Comparison of ENCODE assay signal across 8 cellular contexts in the genomic region with DNA sequence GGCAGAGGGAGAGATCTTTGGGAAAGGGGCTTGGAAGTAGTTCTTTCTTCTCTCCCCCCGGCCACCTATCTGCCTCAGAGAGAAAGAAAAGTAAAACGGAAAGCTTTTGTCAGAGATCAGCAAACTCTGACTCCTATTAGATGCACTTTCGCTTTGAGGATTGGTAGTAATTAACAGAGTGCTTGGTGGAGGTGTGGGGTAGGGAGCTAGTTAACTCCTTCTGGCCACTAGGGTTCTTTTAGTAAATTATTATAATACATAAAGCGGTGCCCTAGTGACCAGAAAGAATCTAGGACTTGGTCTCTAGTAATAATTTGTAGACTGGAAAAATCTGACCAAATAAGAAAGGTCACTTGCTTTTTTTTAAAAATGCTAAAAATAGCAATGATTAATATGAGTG. TPM values are rescaled to one million over a fixed set of nuclear protein-coding genes. Genes with fewer than 3 reads are reported as not detected.
DNase-seq lines count a peak whose midpoint lies in the region; ATAC-seq and TF ChIP-seq lines count a peak whose summit lies in the region.

No MANE protein-coding gene starts in this region.

- H3K27ac ChIP-seq in spleen, result peak overlapping the region; percentile 45 to 86 (median 78)

- H3K4me1 ChIP-seq in Loucy (ENCODE audit: insufficient read depth, low read length, poor library complexity, severe bottlenecking), result peaks cover 19% of the 10 kb centered on the region
- H3K4me1 ChIP-seq in spleen, result peaks cover 6 to 50% (median 37%) of the 10 kb centered on the region in 6 donors

- H3K4me3 ChIP-seq in BJ (ENCODE audit: low read depth, low read length) (peak overlapping the region; percentile 19), Loucy (ENCODE audit: low read length, poor library complexity, severe bottlenecking) (peak overlapping the region; percentile 41), fibroblast of mammary gland (ENCODE audit: control insufficient read depth, low read depth, low read length) (peak overlapping the region; percentile 10), spleen (peak overlapping the region in 4 of 8 donors; percentile 9 to 53 (median 20))

- WGBS in spleen, 5 donors, result 7 to 56% (median 23%) methylated on average over 4 of the region's 4 CpGs

- no peaks in the 10 kb centered on the region for H4K20me1 ChIP-seq in Loucy (ENCODE audit: insufficient read depth, low read length, poor library complexity, severe bottlenecking)

- H3K27me3 ChIP-seq in BJ (ENCODE audit: control insufficient read depth, insufficient read depth, low read length) (no peaks in the 10 kb centered on the region; the same call in 1 of the 2 replicates), Loucy (ENCODE audit: insufficient read depth, low read length, poor library complexity, severe bottlenecking) (no peaks in the 10 kb centered on the region), spleen (replicated peaks in 1 of 7) (no peaks in the 10 kb centered on the region)

- no peaks in the 10 kb centered on the region for H3K79me2 ChIP-seq in Loucy (ENCODE audit: insufficient read depth, low read length)

- peak overlapping the region; percentile 9 for H3K9ac ChIP-seq in Loucy (ENCODE audit: low read depth, low read length, poor library complexity, severe bottlenecking)

- H2AFZ ChIP-seq in Loucy (ENCODE audit: low read length), result peak overlapping the region; percentile 72

- no peak for DNase-seq in BJ (ENCODE audit: low read depth)
- peak; percentile 10 for DNase-seq in fibroblast of mammary gland (ENCODE audit: low read depth)
- DNase-seq in spleen, result no peak
- DNase-seq in AG08396 (ENCODE audit: low spot score), result no peak
- DNase-seq in globus pallidus (ENCODE audit: low spot score), result no peak
- no peak for DNase-seq in midbrain (lab: John Stamatoyannopoulos, UW)

- TF ChIP-seq CTCF in BJ (IDR thresholded peaks at IDR 0.05; ENCODE audit: insufficient read depth, low read depth, low read length) (no peak), Loucy (conservative IDR thresholded peaks at IDR 0.05; ENCODE audit: low read length) (no peak), fibroblast of mammary gland (conservative IDR thresholded peaks at IDR 0.05; ENCODE audit: control insufficient read depth, insufficient read depth, low read depth, low read length) (no peak), spleen (IDR thresholded peaks at IDR 0.05 in 8 of 11, conservative IDR thresholded peaks at IDR 0.05 in 3 of 11) (peak in 3 of 11 experiments; percentile 10 to 24 (median 20))

- peak; percentile 95 for ATAC-seq in GM19351 (IDR thresholded peaks at IDR 0.05; ENCODE audit: unreplicated experiment)

- intact Hi-C loops in spleen (cut with DNase I; ENCODE audit: low total_unique reads), result no loop called here

- no peak for TF ChIP-seq POLR2A in spleen (IDR thresholded peaks at IDR 0.05)

- peak overlapping the region; percentile 53 for H3K4me2 ChIP-seq in Loucy (ENCODE audit: low read depth, low read length, poor library complexity, severe bottlenecking)

- POLR2A ChIA-PET in BJ (lab: Charles Lee), result interaction anchor here (0.6 kb wide), 1 partner anchor 111 kb away, joined by 3 read pairs; no protein-coding TSS in a partner anchor

- H3K9me2 ChIP-seq in Loucy (replicated peaks; ENCODE audit: low read depth, low read length), result no peaks in the 10 kb centered on the region

- H3K36me3 ChIP-seq in BJ (ENCODE audit: control insufficient read depth, insufficient read depth, low read length) (no peaks in the 10 kb centered on the region), Loucy (ENCODE audit: insufficient read depth, low read length) (no peaks in the 10 kb centered on the region), spleen (no peaks in the 10 kb centered on the region)

- H3F3A ChIP-seq in Loucy (ENCODE audit: low read depth), result no peaks in the 10 kb centered on the region

- H3K9me3 ChIP-seq in Loucy (ENCODE audit: insufficient read depth, low read depth, low read length) (no peaks in the 10 kb centered on the region), spleen (no peaks in the 10 kb centered on the region)

- CTCF ChIA-PET in BJ (lab: Yijun Ruan, JAX), result interaction anchor here (1.1 to 19.2 kb wide), 5 partner anchors 10 to 168 kb away, joined by 3 to 555 read pairs (median 15); no protein-coding TSS in a partner anchor

RNA-seq across cellular contexts. Expression of gene CPVL, which starts 54.6 kb away (rescaled TPM):
- not detected in 2 replicates for polyA plus RNA-seq in BJ (2011; rRNA removed)
- polyA minus RNA-seq in BJ (2011; rRNA and poly(A)+ RNA removed), result not detected in 2 replicates
- total RNA-seq in spleen, result 100 to 1,000 TPM; 107 to 259 (median 141) TPM
- polyA plus RNA-seq in spleen, result 10 to 100 TPM; 18.7 to 33.6 (median 30.8) TPM

Comparison
In these comparisons a context has a peak if more than half of its experiments do, and no peak if none do; other contexts are left out.
1. RNA of gene CPVL, which starts 54.6 kb away (polyA plus RNA-seq): 18.7 to 33.6 TPM in spleen; not detected in BJ; every median in the first group is over 10 times any median in the second.